34 cellular contexts compared by ENCODE assay signal in the genomic region with DNA sequence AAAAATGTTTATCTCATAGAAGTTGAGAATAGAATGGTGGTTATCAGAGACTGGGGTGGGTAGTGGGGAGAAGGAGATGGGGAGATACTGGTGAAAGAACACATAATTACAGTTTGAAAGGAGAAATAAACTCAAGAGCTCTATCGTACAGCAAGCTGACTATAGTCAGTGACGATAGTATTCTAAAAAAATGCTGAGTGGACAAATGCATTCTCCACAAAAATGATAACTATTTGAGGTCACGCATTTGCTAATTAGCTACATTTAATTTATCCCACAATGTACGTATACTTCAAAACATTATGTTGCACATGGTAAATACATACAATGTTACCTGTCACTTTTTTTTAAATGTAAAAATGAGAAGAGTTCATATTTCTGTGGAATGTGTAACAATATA.
"Had no signal": no experiment of that assay in that cellular context is flagged by ENCODE, and none has a peak within 500 bp of the region (broad histone marks: within the 10 kb centered on the region; RNA-seq: fewer than 3 reads in every experiment).

No MANE protein-coding gene starts in this region.

- ATAC-seq: activated CD8-positive, alpha-beta T cell treated with anti-CD3 and anti-CD28 coated beads for 36 hours; activated naive CD4-positive, alpha-beta T cell treated with anti-CD3 and anti-CD28 coated beads, Interleukin-2, amount 50 U/mL, for 72 hours; activated T-cell treated with anti-CD3 and anti-CD28 coated beads, Interleukin-2, amount 50 U/mL, for 4 hours; activated T-cell treated with anti-CD3 and anti-CD28 coated beads, Interleukin-2, amount 50 U/mL, for 72 hours; activated T-helper 17 cell treated with anti-CD3 and anti-CD28 coated beads, Interleukin-2, amount 50 U/mL, for 72 hours; body of pancreas had no signal

- H3K4me1 ChIP-seq: adrenal gland, body of pancreas, breast epithelium had no signal

- H3K27me3 ChIP-seq: adrenal gland, body of pancreas, brain microvascular endothelial cell, breast epithelium had no signal

- H3K9me3 ChIP-seq: adrenal gland, body of pancreas had no signal

- DNase-seq: activated B cell treated with CpG ODN at 0.5 μM for 24 hours; activated CD4-positive, alpha-beta memory T cell treated with anti-CD3 and anti-CD28 coated beads for 36 hours; activated CD4-positive, alpha-beta T cell treated with anti-CD3 and anti-CD28 coated beads for 4 hours; activated CD4-positive, alpha-beta T cell treated with anti-CD3 and anti-CD28 coated beads, Interleukin-2, amount 10 ng/mL, durations not matched to agents 24 days and 14 days; activated CD4-positive, alpha-beta T cell treated with anti-CD3 and anti-CD28 coated beads, Interleukin-2, amount 50 U/mL, for 1 hour; activated CD4-positive, alpha-beta T cell treated with anti-CD3 and anti-CD28 coated beads, Interleukin-2, amount 50 U/mL, for 4 hours; activated CD4-positive, CD25-positive, alpha-beta regulatory T cell treated with anti-CD3 and anti-CD28 coated beads, Interleukin-2, amount 50 U/mL, for 72 hours; activated CD8-positive, alpha-beta memory T cell treated with anti-CD3 and anti-CD28 coated beads, Interleukin-2, amount 50 U/mL, for 4 hours; activated CD8-positive, alpha-beta T cell treated with anti-CD3 and anti-CD28 coated beads for 36 hours; activated effector memory CD4-positive, alpha-beta T cell treated with anti-CD3 and anti-CD28 coated beads, Interleukin-2, amount 50 U/mL, for 16 hours; activated gamma-delta T cell treated with Interleukin-2 at 50 U/mL for 16 hours; activated naive CD4-positive, alpha-beta T cell; activated naive CD4-positive, alpha-beta T cell treated with anti-CD3 and anti-CD28 coated beads for 36 hours; activated naive CD4-positive, alpha-beta T cell treated with anti-CD3 and anti-CD28 coated beads, Interleukin-2, amount 50 U/mL, for 16 hours; activated naive CD8-positive, alpha-beta T cell treated with anti-CD3 and anti-CD28 coated beads for 36 hours; activated T-cell treated with anti-CD3 and anti-CD28 coated beads for 4 hours; activated T-cell treated with anti-CD3 and anti-CD28 coated beads, Interleukin-2, amount 50 U/mL, for 1 hour; activated T-cell treated with anti-CD3 and anti-CD28 coated beads, Interleukin-2, amount 50 U/mL, for 4 hours; activated T-cell treated with anti-CD3 and anti-CD28 coated beads, Interleukin-2, amount 50 U/mL, for 72 hours; adrenal gland; amniotic stem cell; aorta; body of pancreas; brain microvascular endothelial cell; central memory CD4-positive, alpha-beta T cell; T-helper 2 cell; T-helper 9 cell had no signal

- FAIRE-seq: astrocyte, colon, TTC549 had no signal

- H3K27ac ChIP-seq: adrenal gland, body of pancreas, brain microvascular endothelial cell, breast epithelium, VCaP had no signal

- H3K4me3 ChIP-seq: adrenal gland, body of pancreas, breast epithelium had no signal

- H3K36me3 ChIP-seq: adrenal gland, brain microvascular endothelial cell, breast epithelium had no signal
